In the genomic region with DNA sequence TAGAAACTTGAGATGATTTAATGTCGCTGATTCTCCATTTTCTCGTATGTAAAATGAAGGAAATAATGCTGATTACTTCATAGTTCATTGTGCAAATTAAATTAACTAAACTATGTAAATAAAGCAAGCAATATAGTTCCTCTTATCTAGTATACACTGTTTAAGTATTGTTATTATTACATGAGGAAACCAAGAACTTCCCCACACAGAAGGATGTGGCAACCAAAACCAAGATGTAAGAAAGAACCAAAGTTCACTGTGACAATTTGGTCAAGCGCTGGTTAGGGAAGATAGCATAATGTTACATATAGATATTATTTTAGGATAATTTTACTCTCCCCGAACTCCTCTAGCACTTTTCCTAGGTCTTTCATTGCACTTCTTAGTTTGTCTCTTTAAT, we compare ENCODE assay signal across 18 cellular contexts.
DNase-seq lines count a peak whose midpoint lies in the region; ATAC-seq and TF ChIP-seq lines count a peak whose summit lies in the region.
"Had no signal": no experiment of that assay in that cellular context is flagged by ENCODE, and none has a peak within 500 bp of the region (broad histone marks: within the 10 kb centered on the region; RNA-seq: fewer than 3 reads in every experiment).

No MANE protein-coding gene starts in this region.

- no peak for TF ChIP-seq POLR2A in heart left ventricle (IDR thresholded peaks at IDR 0.05)

- H3K4me3 ChIP-seq in HL-60 (replicated peaks; ENCODE audit: insufficient read depth, low read length) (no peak overlapping the region; the same call in 1 of the 2 replicates), heart left ventricle (no peak overlapping the region)

- TF ChIP-seq CTCF in HL-60 (IDR thresholded peaks at IDR 0.05; ENCODE audit: insufficient read depth, low read length): no peak
- TF ChIP-seq CTCF in heart left ventricle (IDR thresholded peaks at IDR 0.05): no peak
- TF ChIP-seq CTCF in RWPE1 (conservative IDR thresholded peaks at IDR 0.05; ENCODE audit: low read depth): no peak

- peaks cover 0 to 4% (median 0%) of the 10 kb centered on the region in 12 donors for H3K4me1 ChIP-seq in heart left ventricle

- H3K27me3 ChIP-seq in HL-60 (ENCODE audit: insufficient read depth, poor library complexity, severe bottlenecking) (no peaks in the 10 kb centered on the region), heart left ventricle (peaks cover 0 to 28% (median 8%) of the 10 kb centered on the region in 9 donors)

- intact Hi-C loops in dendritic cell treated with granulocyte-macrophage colony-stimulating factor and Interleukin-4, amounts not matched to agents 40 ng/mL and 50 ng/mL, for 4 days (cut with micrococcal nuclease): no loop called here
- intact Hi-C loops in heart left ventricle (cut with DNase I): no loop called here

- CTCF ChIA-PET in RWPE1 (lab: Yijun Ruan, JAX): no interaction called here

- H3K36me3 Mint-ChIP-seq in dendritic cell treated with granulocyte-macrophage colony-stimulating factor and Interleukin-4, amounts not matched to agents 40 ng/mL and 50 ng/mL, for 4 days (ENCODE audit: low read depth): no peaks in the 10 kb centered on the region
- H3K36me3 Mint-ChIP-seq: CD8-positive, alpha-beta T cell had no signal

- H3K27ac Mint-ChIP-seq in dendritic cell treated with granulocyte-macrophage colony-stimulating factor and Interleukin-4, amounts not matched to agents 40 ng/mL and 50 ng/mL, for 4 days: peak overlapping the region; percentile 70
- H3K27ac Mint-ChIP-seq: CD8-positive, alpha-beta T cell; T-helper 17 cell had no signal

- H3K36me3 ChIP-seq in heart left ventricle: no peaks in the 10 kb centered on the region

- WGBS in heart left ventricle, 4 donors: 62 to 70% (median 67%) methylated on average over 4 of the region's 4 CpGs

- H3K27ac ChIP-seq in HL-60 (replicated peaks) (peak overlapping the region; percentile 78), heart left ventricle (peak overlapping the region in 1 of 12 donors; percentile 18), RWPE1 (no peak overlapping the region)

- no peak overlapping the region for H3K4me3 Mint-ChIP-seq in dendritic cell treated with granulocyte-macrophage colony-stimulating factor and Interleukin-4, amounts not matched to agents 40 ng/mL and 50 ng/mL, for 4 days
- H3K4me3 Mint-ChIP-seq: CD8-positive, alpha-beta T cell; T-helper 17 cell had no signal

- ATAC-seq in heart left ventricle: no peak
- ATAC-seq: CD8-positive, alpha-beta T cell; T-helper 17 cell had no signal

- POLR2A ChIA-PET in RWPE1 (lab: Yijun Ruan, JAX; ENCODE audit: low non-redundant PET): no interaction called here

- H3K9me3 ChIP-seq in heart left ventricle: no peaks in the 10 kb centered on the region

- peaks cover 10% of the 10 kb centered on the region for H3K27me3 Mint-ChIP-seq in dendritic cell treated with granulocyte-macrophage colony-stimulating factor and Interleukin-4, amounts not matched to agents 40 ng/mL and 50 ng/mL, for 4 days

- H3K4me1 Mint-ChIP-seq in dendritic cell treated with granulocyte-macrophage colony-stimulating factor and Interleukin-4, amounts not matched to agents 40 ng/mL and 50 ng/mL, for 4 days (ENCODE audit: low read depth): peaks cover 32% of the 10 kb centered on the region
- H3K4me1 Mint-ChIP-seq: T-helper 17 cell had no signal

- H3K9me3 Mint-ChIP-seq in dendritic cell treated with granulocyte-macrophage colony-stimulating factor and Interleukin-4, amounts not matched to agents 40 ng/mL and 50 ng/mL, for 4 days: peaks cover 10% of the 10 kb centered on the region
- H3K9me3 Mint-ChIP-seq: CD8-positive, alpha-beta T cell had no signal

- DNase-seq in AML-193 (lab: John Stamatoyannopoulos, UW) (peak; percentile 85 to 87), HL-60 (ENCODE audit: low read depth in 1 of 2, low spot score in 1 of 2) (peak; percentile 30 to 71), NOMO-1 treated with DMSO at 0.1 percent for 48 hours (lab: John Stamatoyannopoulos, UW; ENCODE audit: unreplicated experiment) (peak; percentile 93), NCI-H2081 (lab: John Stamatoyannopoulos, UW) (no peak), heart left ventricle (no peak), RWPE1 (ENCODE audit: low spot score) (no peak)
- DNase-seq in stimulated activated CD4-positive, alpha-beta T cell treated with anti-CD3 and anti-CD28 coated beads, Interleukin-4, amount 100 ng/mL, for 24 hours: no peak
- DNase-seq: CD8-positive, alpha-beta T cell; DMS79 treated with DMSO at 0.1 percent for 48 hours; GDM1; GOT3; Karpas-422; NCI-H1092; NCI-H1694; NCI-H446; NCI-H748 treated with DMSO at 0.1 percent for 48 hours; T-helper 17 cell had no signal

Comparison
In these comparisons a context has a peak if more than half of its experiments do, and no peak if none do; other contexts are left out.
1. DNase-seq: peak in AML-193 (2 of 2), HL-60 (2 of 2) and NOMO-1 treated with DMSO at 0.1 percent for 48 hours (single experiment); none in NCI-H2081 (0 of 2), stimulated activated CD4-positive, alpha-beta T cell treated with anti-CD3 and anti-CD28 coated beads, Interleukin-4, amount 100 ng/mL, for 24 hours (single experiment), heart left ventricle (0 of 5) and RWPE1 (single experiment).